In genomic region chr12:11877869-11878780, GRCh38 we compare ENCODE assay signal across 8 cellular contexts.
DNase-seq lines count a peak whose midpoint lies in the region; ATAC-seq and TF ChIP-seq lines count a peak whose summit lies in the region.

No MANE protein-coding gene starts in this region.

- peak overlapping the region; percentile 22 for H3K27ac ChIP-seq in angular gyrus (ENCODE audit: low read depth, low read length)
- H3K27ac ChIP-seq in tibial artery, result peak overlapping the region; percentile 57 to 65
- no peak overlapping the region for H3K27ac ChIP-seq in naive thymus-derived CD4-positive, alpha-beta T cell (ENCODE audit: low read depth, low read length)

- no peaks in the 10 kb centered on the region for H3K36me3 ChIP-seq in tibial artery
- H3K36me3 ChIP-seq in naive thymus-derived CD4-positive, alpha-beta T cell (ENCODE audit: control insufficient read depth in 2 of 3, insufficient read depth in 3 of 3, low read length in 3 of 3), result peaks cover 0 to 6% (median 0%) of the 10 kb centered on the region in 3 experiments

- no peak overlapping the region for H3K4me3 Mint-ChIP-seq in naive thymus-derived CD4-positive, alpha-beta T cell

- H3K4me3 ChIP-seq in AG09309 (ENCODE audit: control insufficient read depth, low read depth, low read length) (no peak overlapping the region), tibial artery (no peak overlapping the region)
- no peak overlapping the region for H3K4me3 ChIP-seq in naive thymus-derived CD4-positive, alpha-beta T cell (ENCODE audit: low read length)

- ATAC-seq in HG03469 (IDR thresholded peaks at IDR 0.05; ENCODE audit: unreplicated experiment) (no peak), GM18867 (IDR thresholded peaks at IDR 0.05; ENCODE audit: unreplicated experiment) (no peak)
- ATAC-seq in naive thymus-derived CD4-positive, alpha-beta T cell, result no peak

- no peaks in the 10 kb centered on the region for H3K9me3 ChIP-seq in tibial artery
- H3K9me3 ChIP-seq in naive thymus-derived CD4-positive, alpha-beta T cell (ENCODE audit: control insufficient read depth in 2 of 3, low read length in 3 of 3), result no peaks in the 10 kb centered on the region

- peaks cover 0 to 71% (median 31%) of the 10 kb centered on the region in 4 donors for H3K4me1 ChIP-seq in tibial artery
- peaks cover 0 to 20% of the 10 kb centered on the region in 2 donors for H3K4me1 ChIP-seq in naive thymus-derived CD4-positive, alpha-beta T cell (ENCODE audit: control insufficient read depth in 2 of 2, insufficient read depth in 2 of 2, low read length in 2 of 2)

- POLR2A ChIA-PET in naive thymus-derived CD4-positive, alpha-beta T cell (lab: Charles Lee), result interaction anchor here (0.8 kb wide), 1 partner anchor 22 kb away, joined by 3 read pairs; no protein-coding TSS in a partner anchor

- no peaks in the 10 kb centered on the region for H3K9me3 Mint-ChIP-seq in naive thymus-derived CD4-positive, alpha-beta T cell

- intact Hi-C loops in tibial artery (cut with DNase I; ENCODE audit: low total_unique reads), result no loop called here
- intact Hi-C loops in naive thymus-derived CD4-positive, alpha-beta T cell (cut with micrococcal nuclease), result loop anchor here in 1 of 2 donors (2.0 to 5.0 kb wide), 3 partner anchors 13 to 226 kb away; no protein-coding TSS in a partner anchor

- DNase-seq in AG09309 (ENCODE audit: low read depth) (peak; percentile 34), LHCN-M2 (ENCODE audit: low read depth) (peak; percentile 78), iris pigment epithelial cell (ENCODE audit: low read depth) (peak; percentile 71), tibial artery (peak; percentile 64 to 81)
- DNase-seq in naive thymus-derived CD4-positive, alpha-beta T cell, result no peak

- H3K27me3 ChIP-seq in tibial artery, result no peaks in the 10 kb centered on the region
- H3K27me3 ChIP-seq in naive thymus-derived CD4-positive, alpha-beta T cell (ENCODE audit: control insufficient read depth in 2 of 2, insufficient read depth in 2 of 2, low read length in 2 of 2), result no peaks in the 10 kb centered on the region

- no peak for TF ChIP-seq CTCF in AG09309 (IDR thresholded peaks at IDR 0.05; ENCODE audit: control insufficient read depth, insufficient read depth, low read depth, low read length, missing control alignments)
- TF ChIP-seq CTCF in tibial artery (IDR thresholded peaks at IDR 0.05), result no peak

- H3K27me3 Mint-ChIP-seq in naive thymus-derived CD4-positive, alpha-beta T cell, result no peaks in the 10 kb centered on the region

- H3K36me3 Mint-ChIP-seq in naive thymus-derived CD4-positive, alpha-beta T cell, result peaks cover 3 to 45% (median 20%) of the 10 kb centered on the region in 5 donors

- peak overlapping the region in 2 of 9 donors; percentile 58 to 79 for H3K27ac Mint-ChIP-seq in naive thymus-derived CD4-positive, alpha-beta T cell

- H3K4me1 Mint-ChIP-seq in naive thymus-derived CD4-positive, alpha-beta T cell, result peaks cover 29 to 66% (median 52%) of the 10 kb centered on the region in 7 donors

- CTCF ChIA-PET in naive thymus-derived CD4-positive, alpha-beta T cell (lab: Charles Lee), result no interaction called here

Comparison
In these comparisons a context has a peak if more than half of its experiments do, and no peak if none do; other contexts are left out.
1. DNase-seq: peak in AG09309 (single experiment), LHCN-M2 (single experiment), iris pigment epithelial cell (single experiment) and tibial artery (2 of 2); none in naive thymus-derived CD4-positive, alpha-beta T cell (0 of 9).